Comparison of ENCODE assay signal across 8 cellular contexts in the genomic region with DNA sequence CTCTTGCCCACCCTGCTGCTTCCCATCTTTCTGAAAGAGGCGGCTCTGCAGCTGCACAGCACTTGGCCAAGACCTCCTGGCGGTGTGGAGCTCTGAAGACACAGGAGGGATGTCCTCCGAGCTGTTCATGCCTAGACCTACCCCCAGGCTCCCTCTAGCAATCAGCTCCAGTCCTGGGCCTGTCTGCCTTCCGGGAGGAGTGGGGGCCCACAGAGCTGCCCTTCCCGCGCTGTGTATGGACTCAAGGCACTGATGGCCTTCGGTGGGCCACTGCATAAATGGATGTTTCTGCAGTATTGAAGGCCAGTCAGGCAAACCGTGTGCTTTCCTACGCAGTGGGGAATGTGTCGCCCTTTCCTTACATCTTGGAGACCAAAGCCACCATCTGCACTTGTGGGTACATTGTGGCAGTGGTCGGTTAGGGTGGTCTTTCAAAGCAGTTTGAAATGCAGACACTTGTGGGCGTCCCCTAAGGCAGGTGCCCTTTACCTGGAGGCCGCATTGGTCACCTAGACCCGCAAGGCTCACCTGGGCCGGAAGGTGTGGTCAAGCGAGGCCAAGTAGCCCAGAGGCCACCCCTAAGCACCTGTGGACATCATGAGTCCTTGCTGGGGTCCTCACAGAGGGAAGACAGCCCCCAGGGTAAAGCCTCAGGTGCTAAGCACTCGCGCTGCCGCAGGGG. TPM values are rescaled to one million over a fixed set of nuclear protein-coding genes. Genes with fewer than 3 reads are reported as not detected.
DNase-seq lines count a peak whose midpoint lies in the region; ATAC-seq, FAIRE-seq and TF ChIP-seq lines count a peak whose summit lies in the region.

No MANE protein-coding gene starts in this region.

- FAIRE-seq in GM18507 (lab: Jason Lieb, UNC) = no peak

- H3K4me3 ChIP-seq in RWPE2 (ENCODE audit: severe bottlenecking) (peak overlapping the region; percentile 31), fibroblast of the aortic adventitia (ENCODE audit: low read depth, low read length) (peak overlapping the region; percentile 76)

- TF ChIP-seq CTCF in RWPE2 (IDR thresholded peaks at IDR 0.05; ENCODE audit: poor library complexity, severe bottlenecking) (no peak), fibroblast of the aortic adventitia (IDR thresholded peaks at IDR 0.05; ENCODE audit: insufficient read depth, low read length) (no peak)

- ATAC-seq in RWPE2 (ENCODE audit: low read depth) = no peak
- peak; percentile 0 for ATAC-seq in sciatic nerve
- ATAC-seq in HG02884 (IDR thresholded peaks at IDR 0.05; ENCODE audit: unreplicated experiment) = no peak
- ATAC-seq in GM19035 (IDR thresholded peaks at IDR 0.05; ENCODE audit: unreplicated experiment) = no peak
- no peak for ATAC-seq in HG03520 (IDR thresholded peaks at IDR 0.05; ENCODE audit: unreplicated experiment)

- intact Hi-C loops in sciatic nerve (cut with DNase I) = loop anchor here (5.0 kb wide), 1 partner anchor 51 kb away; no protein-coding TSS in a partner anchor

- DNase-seq in GM18507 (ENCODE audit: extremely low spot score, insufficient read length, low read depth) (peak; percentile 46), RWPE2 (ENCODE audit: low spot score) (no peak), fibroblast of the aortic adventitia (ENCODE audit: low read depth) (no peak), sciatic nerve (ENCODE audit: low spot score) (peak; percentile 62)
- no peak for DNase-seq in activated effector memory CD4-positive, alpha-beta T cell treated with anti-CD3 and anti-CD28 coated beads, Interleukin-2, amount 50 U/mL, for 16 hours

- H3K27me3 ChIP-seq in RWPE2 (ENCODE audit: insufficient read depth, poor library complexity, severe bottlenecking) = no peaks in the 10 kb centered on the region

- H3K4me1 ChIP-seq in RWPE2 (ENCODE audit: insufficient read depth, poor library complexity, severe bottlenecking) = peaks cover 7% of the 10 kb centered on the region

- H3K27ac ChIP-seq in RWPE2 (ENCODE audit: poor library complexity, severe bottlenecking) = peak overlapping the region; percentile 82

- no peaks in the 10 kb centered on the region for H3K9me3 ChIP-seq in RWPE2 (ENCODE audit: severe bottlenecking)

- H3K36me3 ChIP-seq in RWPE2 (ENCODE audit: low read depth) = peaks cover 11% of the 10 kb centered on the region

RNA-seq across cellular contexts. Expression of a gene that starts 0.9 kb away (rescaled TPM):
- total RNA-seq in fibroblast of the aortic adventitia (ENCODE audit: low replicate concordance) (11.2 and 12.7 TPM in 2 replicates), sciatic nerve (23.1 TPM)

RNA-seq across cellular contexts. Expression of a gene that starts 48.0 kb away (rescaled TPM):
- total RNA-seq in fibroblast of the aortic adventitia (ENCODE audit: low replicate concordance) = 0.74 TPM in 1 of 2 replicates, not detected in the other
- not detected for total RNA-seq in sciatic nerve

Comparison
In these comparisons a context has a peak if more than half of its experiments do, and no peak if none do; other contexts are left out.
1. DNase-seq: peak in GM18507 (single experiment) and sciatic nerve (single experiment); none in RWPE2 (single experiment), fibroblast of the aortic adventitia (single experiment) and activated effector memory CD4-positive, alpha-beta T cell treated with anti-CD3 and anti-CD28 coated beads, Interleukin-2, amount 50 U/mL, for 16 hours (single experiment).